18 cellular contexts compared by ENCODE assay signal in genomic region chr22:19490628-19491230, GRCh38. TPM values are rescaled to one million over a fixed set of nuclear protein-coding genes. Genes with fewer than 3 reads are reported as not detected.
A peak's percentile ranks its signal among the peaks of the same experiment; 100 is the strongest.
DNase-seq lines count a peak whose midpoint lies in the region; ATAC-seq and TF ChIP-seq lines count a peak whose summit lies in the region.
"Had no signal": no experiment of that assay in that cellular context is flagged by ENCODE, and none has a peak within 500 bp of the region (broad histone marks: within the 10 kb centered on the region; RNA-seq: fewer than 3 reads in every experiment).

No MANE protein-coding gene starts in this region.

- no peaks in the 10 kb centered on the region for H3K79me2 ChIP-seq in osteoblast (ENCODE audit: insufficient read depth, low read length)

- no peaks in the 10 kb centered on the region for H4K20me1 ChIP-seq in osteoblast (ENCODE audit: insufficient read depth, low read length)

- H2AFZ ChIP-seq in osteoblast (ENCODE audit: low read length) = no peak overlapping the region
- H2AFZ ChIP-seq: GM23338 had no signal

- H3K4me1 ChIP-seq in osteoblast (ENCODE audit: insufficient read depth, low read length) (no peaks in the 10 kb centered on the region), thyroid gland (no peaks in the 10 kb centered on the region)
- H3K4me1 ChIP-seq: Caco-2 had no signal

- H3K4me3 ChIP-seq in osteoblast (ENCODE audit: insufficient read depth, low read length) (no peak overlapping the region), thyroid gland (replicated peaks in 1 of 3) (no peak overlapping the region)
- H3K4me3 ChIP-seq: A549, GM23338 had no signal

- no peaks in the 10 kb centered on the region for H3K27me3 ChIP-seq in osteoblast (ENCODE audit: insufficient read depth, low read length)
- no peaks in the 10 kb centered on the region for H3K27me3 ChIP-seq in thyroid gland

- 93 to 96% methylated on average over 5 of the region's 5 CpGs for WGBS in thyroid gland, 2 donors

- H3K9me3 ChIP-seq in osteoblast (ENCODE audit: low read depth, low read length) (no peaks in the 10 kb centered on the region), thyroid gland (no peaks in the 10 kb centered on the region)
- H3K9me3 ChIP-seq: A549, Caco-2 had no signal

- TF ChIP-seq POLR2A in thyroid gland (IDR thresholded peaks at IDR 0.05) = no peak

- TF ChIP-seq CTCF in osteoblast (IDR thresholded peaks at IDR 0.05; ENCODE audit: extremely low read depth, low read depth, low read length) (no peak), thyroid gland (IDR thresholded peaks at IDR 0.05) (no peak)

- H3K36me3 ChIP-seq in osteoblast (ENCODE audit: insufficient read depth, low read length) (no peaks in the 10 kb centered on the region), thyroid gland (no peaks in the 10 kb centered on the region)

- H3K4me2 ChIP-seq in osteoblast (ENCODE audit: insufficient read depth, low read length) = no peak overlapping the region
- H3K4me2 ChIP-seq: A549, GM23338 had no signal

- H3K27ac ChIP-seq in osteoblast (ENCODE audit: low read depth, low read length) (no peak overlapping the region), thyroid gland (no peak overlapping the region)
- H3K27ac ChIP-seq: 22Rv1, A549, C4-2B, HL-60 had no signal

- peak; percentile 41 to 55 for ATAC-seq in activated CD4-positive, CD25-positive, alpha-beta regulatory T cell treated with anti-CD3 and anti-CD28 coated beads, Interleukin-2, amount 50 U/mL, for 24 hours
- ATAC-seq: A549, GM23338 had no signal

- no peak for DNase-seq in activated CD4-positive, CD25-positive, alpha-beta regulatory T cell treated with anti-CD3 and anti-CD28 coated beads, Interleukin-2, amount 50 U/mL, for 72 hours
- peak; percentile 13 for DNase-seq in activated effector memory CD4-positive, alpha-beta T cell treated with anti-CD3 and anti-CD28 coated beads, Interleukin-2, amount 50 U/mL, for 16 hours
- DNase-seq in activated effector memory CD4-positive, alpha-beta T cell treated with Interleukin-2 at 50 U/mL for 16 hours = no peak
- peak; percentile 32 for DNase-seq in osteoblast (ENCODE audit: insufficient read length, low spot score, missing footprints)
- no peak for DNase-seq in thyroid gland
- DNase-seq in central memory CD4-positive, alpha-beta T cell = no peak
- DNase-seq: AML-193; Caco-2; CD4-positive, alpha-beta T cell; GDM1; HCEC 1CT had no signal

- intact Hi-C loops in thyroid gland (cut with DNase I) = no loop called here

RNA-seq across cellular contexts. Expression of gene CDC45, which starts 11.0 kb away (rescaled TPM):
- 0.72 and 1.5 TPM in 2 replicates for total RNA-seq in osteoblast
- total RNA-seq in thyroid gland = 1 to 10 TPM in 2 of 4 donors, under 1 TPM in 1, not detected in 1; 0.24 to 1.9 (median 1.7) TPM

RNA-seq across cellular contexts. Expression of gene UFD1, which starts 11.7 kb away (rescaled TPM):
- total RNA-seq in osteoblast (53.9 and 56.8 TPM in 2 replicates), thyroid gland (10 to 100 TPM; 29.3 to 52.7 (median 44.2) TPM)

RNA-seq across cellular contexts. Expression of gene CLDN5, which starts 33.5 kb away (rescaled TPM):
- total RNA-seq in osteoblast = not detected in 2 replicates
- 100 to 1,000 TPM in 2 of 4 donors, 10 to 100 TPM in 2; 71.8 to 303 (median 131) TPM for total RNA-seq in thyroid gland
- total RNA-seq: Caco-2; CD4-positive, alpha-beta T cell; HT1080 had no signal

RNA-seq across cellular contexts. Expression of gene C22orf39, which starts 43.2 kb away (rescaled TPM):
- total RNA-seq in osteoblast = 14.8 and 15.0 TPM in 2 replicates
- total RNA-seq in thyroid gland = 10 to 100 TPM; 66.9 to 90.0 (median 83.1) TPM

RNA-seq across cellular contexts. Expression of gene MRPL40, which starts 58.4 kb away (rescaled TPM):
- total RNA-seq in osteoblast = 34.4 and 35.1 TPM in 2 replicates
- 10 to 100 TPM; 37.5 to 69.3 (median 48.7) TPM for total RNA-seq in thyroid gland

Comparison
In these comparisons a context has a peak if more than half of its experiments do, and no peak if none do; other contexts are left out.
1. DNase-seq: peak in activated effector memory CD4-positive, alpha-beta T cell treated with anti-CD3 and anti-CD28 coated beads, Interleukin-2, amount 50 U/mL, for 16 hours (single experiment) and osteoblast (single experiment); none in activated CD4-positive, CD25-positive, alpha-beta regulatory T cell treated with anti-CD3 and anti-CD28 coated beads, Interleukin-2, amount 50 U/mL, for 72 hours (single experiment), activated effector memory CD4-positive, alpha-beta T cell treated with Interleukin-2 at 50 U/mL for 16 hours (single experiment), thyroid gland (0 of 2) and central memory CD4-positive, alpha-beta T cell (single experiment).
2. RNA of gene CLDN5, which starts 33.5 kb away (total RNA-seq): 71.8 to 303 TPM in thyroid gland; not detected in osteoblast; every median in the first group is over 10 times any median in the second.